Comparison of ENCODE assay signal across 1 cellular context in genomic region chr21:44761011-44761729, GRCh38.
TF ChIP-seq lines count a peak whose summit lies in the region.

No MANE protein-coding gene starts in this region.

TF ChIP-seq in HepG2, 621 proteins besides CTCF, POLR2A, EP300 and RAD21 (continued from another document):
- no peak for TF ChIP-seq DZIP1 (CRISPR knock-in tag; IDR thresholded peaks at IDR 0.05)
- TF ChIP-seq KLF9 (CRISPR knock-in tag; IDR thresholded peaks at IDR 0.05; ENCODE audit: low read depth), result peak; percentile 39; the same call in 1 of the 2 replicates
- TF ChIP-seq ZNF883 (CRISPR knock-in tag; IDR thresholded peaks at IDR 0.05; ENCODE audit: not compliant biosample characterization), result no peak
- peak; percentile 59 for TF ChIP-seq STAG1 (CRISPR knock-in tag; IDR thresholded peaks at IDR 0.05)
- no peak for TF ChIP-seq MAFF (IDR thresholded peaks at IDR 0.05; ENCODE audit: low read depth, low read length)
- no peak for TF ChIP-seq ZIK1 (CRISPR knock-in tag; IDR thresholded peaks at IDR 0.05; ENCODE audit: borderline replicate concordance, low read depth)
TF ChIP-seq in HepG2: peak in this region for 7.
